Comparison of ENCODE assay signal across 1 cellular context in the genomic region with DNA sequence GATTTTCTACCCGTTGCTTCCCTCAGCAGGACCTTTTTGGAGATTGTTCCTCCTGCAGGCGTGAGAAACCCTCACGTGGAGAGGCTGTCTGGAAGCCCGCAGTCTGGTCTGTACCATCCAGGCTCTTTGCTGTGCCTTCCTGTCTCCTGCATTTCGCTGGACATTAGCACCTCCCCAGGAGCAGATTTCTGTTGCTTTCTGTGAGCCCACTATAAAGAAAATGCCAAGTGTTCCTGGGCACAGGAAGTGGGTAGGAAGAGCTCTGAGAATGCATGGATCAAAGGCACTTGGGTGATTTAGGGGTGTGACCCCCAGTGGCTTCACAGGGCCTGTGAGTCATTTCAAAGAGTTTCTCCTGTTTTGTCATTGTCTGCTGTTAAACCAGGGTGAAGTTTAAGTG.
TF ChIP-seq lines count a peak whose summit lies in the region.

No MANE protein-coding gene starts in this region.

TF ChIP-seq in GM23338, 12 proteins besides CTCF, POLR2A, EP300 and RAD21 (continued from another document):
- TF ChIP-seq, protein P1, sequence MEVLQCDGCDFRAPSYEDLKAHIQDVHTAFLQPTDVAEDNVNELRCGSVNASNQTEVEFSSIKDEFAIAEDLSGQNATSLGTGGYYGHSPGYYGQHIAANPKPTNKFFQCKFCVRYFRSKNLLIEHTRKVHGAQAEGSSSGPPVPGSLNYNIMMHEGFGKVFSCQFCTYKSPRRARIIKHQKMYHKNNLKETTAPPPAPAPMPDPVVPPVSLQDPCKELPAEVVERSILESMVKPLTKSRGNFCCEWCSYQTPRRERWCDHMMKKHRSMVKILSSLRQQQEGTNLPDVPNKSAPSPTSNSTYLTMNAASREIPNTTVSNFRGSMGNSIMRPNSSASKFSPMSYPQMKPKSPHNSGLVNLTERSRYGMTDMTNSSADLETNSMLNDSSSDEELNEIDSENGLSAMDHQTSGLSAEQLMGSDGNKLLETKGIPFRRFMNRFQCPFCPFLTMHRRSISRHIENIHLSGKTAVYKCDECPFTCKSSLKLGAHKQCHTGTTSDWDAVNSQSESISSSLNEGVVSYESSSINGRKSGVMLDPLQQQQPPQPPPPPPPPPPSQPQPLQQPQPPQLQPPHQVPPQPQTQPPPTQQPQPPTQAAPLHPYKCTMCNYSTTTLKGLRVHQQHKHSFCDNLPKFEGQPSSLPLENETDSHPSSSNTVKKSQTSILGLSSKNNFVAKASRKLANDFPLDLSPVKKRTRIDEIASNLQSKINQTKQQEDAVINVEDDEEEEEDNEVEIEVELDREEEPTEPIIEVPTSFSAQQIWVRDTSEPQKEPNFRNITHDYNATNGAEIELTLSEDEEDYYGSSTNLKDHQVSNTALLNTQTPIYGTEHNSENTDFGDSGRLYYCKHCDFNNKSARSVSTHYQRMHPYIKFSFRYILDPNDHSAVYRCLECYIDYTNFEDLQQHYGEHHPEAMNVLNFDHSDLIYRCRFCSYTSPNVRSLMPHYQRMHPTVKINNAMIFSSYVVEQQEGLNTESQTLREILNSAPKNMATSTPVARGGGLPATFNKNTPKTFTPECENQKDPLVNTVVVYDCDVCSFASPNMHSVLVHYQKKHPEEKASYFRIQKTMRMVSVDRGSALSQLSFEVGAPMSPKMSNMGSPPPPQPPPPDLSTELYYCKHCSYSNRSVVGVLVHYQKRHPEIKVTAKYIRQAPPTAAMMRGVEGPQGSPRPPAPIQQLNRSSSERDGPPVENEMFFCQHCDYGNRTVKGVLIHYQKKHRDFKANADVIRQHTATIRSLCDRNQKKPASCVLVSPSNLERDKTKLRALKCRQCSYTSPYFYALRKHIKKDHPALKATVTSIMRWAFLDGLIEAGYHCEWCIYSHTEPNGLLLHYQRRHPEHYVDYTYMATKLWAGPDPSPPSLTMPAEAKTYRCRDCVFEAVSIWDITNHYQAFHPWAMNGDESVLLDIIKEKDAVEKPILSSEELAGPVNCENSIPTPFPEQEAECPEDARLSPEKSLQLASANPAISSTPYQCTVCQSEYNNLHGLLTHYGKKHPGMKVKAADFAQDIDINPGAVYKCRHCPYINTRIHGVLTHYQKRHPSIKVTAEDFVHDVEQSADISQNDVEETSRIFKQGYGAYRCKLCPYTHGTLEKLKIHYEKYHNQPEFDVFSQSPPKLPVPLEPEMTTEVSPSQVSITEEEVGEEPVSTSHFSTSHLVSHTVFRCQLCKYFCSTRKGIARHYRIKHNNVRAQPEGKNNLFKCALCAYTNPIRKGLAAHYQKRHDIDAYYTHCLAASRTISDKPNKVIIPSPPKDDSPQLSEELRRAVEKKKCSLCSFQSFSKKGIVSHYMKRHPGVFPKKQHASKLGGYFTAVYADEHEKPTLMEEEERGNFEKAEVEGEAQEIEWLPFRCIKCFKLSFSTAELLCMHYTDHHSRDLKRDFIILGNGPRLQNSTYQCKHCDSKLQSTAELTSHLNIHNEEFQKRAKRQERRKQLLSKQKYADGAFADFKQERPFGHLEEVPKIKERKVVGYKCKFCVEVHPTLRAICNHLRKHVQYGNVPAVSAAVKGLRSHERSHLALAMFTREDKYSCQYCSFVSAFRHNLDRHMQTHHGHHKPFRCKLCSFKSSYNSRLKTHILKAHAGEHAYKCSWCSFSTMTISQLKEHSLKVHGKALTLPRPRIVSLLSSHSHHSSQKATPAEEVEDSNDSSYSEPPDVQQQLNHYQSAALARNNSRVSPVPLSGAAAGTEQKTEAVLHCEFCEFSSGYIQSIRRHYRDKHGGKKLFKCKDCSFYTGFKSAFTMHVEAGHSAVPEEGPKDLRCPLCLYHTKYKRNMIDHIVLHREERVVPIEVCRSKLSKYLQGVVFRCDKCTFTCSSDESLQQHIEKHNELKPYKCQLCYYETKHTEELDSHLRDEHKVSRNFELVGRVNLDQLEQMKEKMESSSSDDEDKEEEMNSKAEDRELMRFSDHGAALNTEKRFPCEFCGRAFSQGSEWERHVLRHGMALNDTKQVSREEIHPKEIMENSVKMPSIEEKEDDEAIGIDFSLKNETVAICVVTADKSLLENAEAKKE (CRISPR knock-in tag; IDR thresholded peaks at IDR 0.05), result no peak
- TF ChIP-seq EZH2 (IDR thresholded peaks at IDR 0.05; ENCODE audit: low read depth, unreplicated experiment) (no peak), REST (IDR thresholded peaks at IDR 0.05; ENCODE audit: unreplicated experiment) (no peak)
